ENCODE assay signal across 28 cellular contexts in genomic region chr7:90654718-90655427, GRCh38. TPM values are rescaled to one million over a fixed set of nuclear protein-coding genes. Genes with fewer than 3 reads are reported as not detected.
DNase-seq lines count a peak whose midpoint lies in the region; ATAC-seq, FAIRE-seq and TF ChIP-seq lines count a peak whose summit lies in the region.
"Had no signal": no experiment of that assay in that cellular context is flagged by ENCODE, and none has a peak within 500 bp of the region (broad histone marks: within the 10 kb centered on the region; RNA-seq: fewer than 3 reads in every experiment).

No MANE protein-coding gene starts in this region.

- H3K4me1 ChIP-seq in ACC112 (ENCODE audit: control insufficient read depth, insufficient read depth, low read length, unreplicated experiment) = peaks cover 19% of the 10 kb centered on the region
- peaks cover 11% of the 10 kb centered on the region for H3K4me1 ChIP-seq in astrocyte (ENCODE audit: insufficient read depth, low read length)
- peaks cover 9 to 15% of the 10 kb centered on the region in 2 experiments for H3K4me1 ChIP-seq in neutrophil (ENCODE audit: control insufficient read depth in 1 of 2, insufficient read depth in 1 of 2, low read depth in 1 of 2, low read length in 1 of 2)
- H3K4me1 ChIP-seq in esophagus squamous epithelium = no peaks in the 10 kb centered on the region
- H3K4me1 ChIP-seq: upper lobe of right lung had no signal

- POLR2A ChIA-PET in activated CD4-positive, alpha-beta memory T cell treated with anti-CD3 and anti-CD28 coated beads for 36 hours (lab: Charles Lee) = no interaction called here

- intact Hi-C loops in activated CD4-positive, alpha-beta memory T cell treated with anti-CD3 and anti-CD28 coated beads for 36 hours (cut with micrococcal nuclease) = no loop called here
- intact Hi-C loops in esophagus squamous epithelium (cut with DNase I) = no loop called here

- peaks cover 9% of the 10 kb centered on the region for H4K20me1 ChIP-seq in astrocyte (ENCODE audit: insufficient read depth, low read length)

- H3K79me2 ChIP-seq in ACC112 (ENCODE audit: control insufficient read depth, insufficient read depth, low read length, unreplicated experiment) (peaks cover 78% of the 10 kb centered on the region), astrocyte (ENCODE audit: insufficient read depth, low read length) (peaks cover 74% of the 10 kb centered on the region)

- H3K4me2 ChIP-seq in astrocyte (ENCODE audit: low read length) = peak overlapping the region; percentile 76

- H3K4me3 Mint-ChIP-seq in astrocyte (ENCODE audit: unreplicated experiment) = no peak overlapping the region
- no peak overlapping the region for H3K4me3 Mint-ChIP-seq in activated CD4-positive, alpha-beta memory T cell treated with anti-CD3 and anti-CD28 coated beads for 36 hours
- H3K4me3 Mint-ChIP-seq: CD8-positive, alpha-beta T cell; natural killer cell had no signal

- H3K36me3 ChIP-seq in ACC112 (ENCODE audit: insufficient read depth, low read length) (0 out of 2 replicates have a peak, but pooled peaks cover 3% of the 10 kb centered on the region), astrocyte (ENCODE audit: insufficient read depth, low read length) (no peaks in the 10 kb centered on the region), neutrophil (no peaks in the 10 kb centered on the region), esophagus squamous epithelium (no peaks in the 10 kb centered on the region)
- H3K36me3 ChIP-seq: heart left ventricle, upper lobe of right lung had no signal

- no peak overlapping the region for H2AFZ ChIP-seq in ACC112 (ENCODE audit: low read length, unreplicated experiment)
- no peak overlapping the region for H2AFZ ChIP-seq in astrocyte (ENCODE audit: low read depth, low read length)

- H3K27me3 ChIP-seq in ACC112 (ENCODE audit: insufficient read depth, low read length) = no peaks in the 10 kb centered on the region
- H3K27me3 ChIP-seq in astrocyte (ENCODE audit: insufficient read depth, low read length) = no peaks in the 10 kb centered on the region
- no peaks in the 10 kb centered on the region for H3K27me3 ChIP-seq in neutrophil
- H3K27me3 ChIP-seq in esophagus squamous epithelium = no peaks in the 10 kb centered on the region
- H3K27me3 ChIP-seq: heart left ventricle, upper lobe of right lung had no signal

- H3K9me3 Mint-ChIP-seq in astrocyte (ENCODE audit: unreplicated experiment) = peaks cover 2% of the 10 kb centered on the region
- H3K9me3 Mint-ChIP-seq in activated CD4-positive, alpha-beta memory T cell treated with anti-CD3 and anti-CD28 coated beads for 36 hours = peaks cover 2% of the 10 kb centered on the region
- H3K9me3 Mint-ChIP-seq: CD8-positive, alpha-beta T cell had no signal

- H3K27ac ChIP-seq in ACC112 (ENCODE audit: low read depth, low read length) (peak overlapping the region; percentile 82), astrocyte (ENCODE audit: low read depth, low read length) (peak overlapping the region; percentile 55), neutrophil (peak overlapping the region; percentile 64), esophagus squamous epithelium (no peak overlapping the region)
- H3K27ac ChIP-seq: coronary artery, heart left ventricle, upper lobe of right lung, VCaP had no signal

- DNase-seq in astrocyte (ENCODE audit: low read depth) (no peak), NCI-H2171 treated with DMSO at 0.1 percent for 48 hours (lab: John Stamatoyannopoulos, UW) (no peak), esophagus squamous epithelium (lab: John Stamatoyannopoulos, UW) (no peak), NCI-H128 (lab: John Stamatoyannopoulos, UW; ENCODE audit: unreplicated experiment) (no peak)
- DNase-seq in activated CD4-positive, alpha-beta memory T cell treated with anti-CD3 and anti-CD28 coated beads for 36 hours = no peak
- DNase-seq: activated CD4-positive, alpha-beta T cell treated with anti-CD3 and anti-CD28 coated beads for 48 hours; activated effector memory CD4-positive, alpha-beta T cell treated with Interleukin-2 at 50 U/mL for 16 hours; CD8-positive, alpha-beta T cell; effector memory CD4-positive, alpha-beta T cell; erythroblast; heart left ventricle; kidney; natural killer cell; NCI-H146; NCI-H446; NCI-H748 treated with DMSO at 0.1 percent for 48 hours; occipital lobe; SIG-M5; stimulated activated naive CD4-positive, alpha-beta T cell; T1000; upper lobe of right lung had no signal

- no peaks in the 10 kb centered on the region for H3K27me3 Mint-ChIP-seq in astrocyte (ENCODE audit: low read depth, unreplicated experiment)
- no peaks in the 10 kb centered on the region for H3K27me3 Mint-ChIP-seq in activated CD4-positive, alpha-beta memory T cell treated with anti-CD3 and anti-CD28 coated beads for 36 hours

- peaks cover 3% of the 10 kb centered on the region for H3K4me1 Mint-ChIP-seq in astrocyte (ENCODE audit: low read depth, unreplicated experiment)
- H3K4me1 Mint-ChIP-seq in activated CD4-positive, alpha-beta memory T cell treated with anti-CD3 and anti-CD28 coated beads for 36 hours (ENCODE audit: low read depth) = no peaks in the 10 kb centered on the region
- H3K4me1 Mint-ChIP-seq: natural killer cell had no signal

- WGBS in esophagus squamous epithelium, 2 donors = 87 to 96% methylated on average over 4 of the region's 4 CpGs

- H3K9ac ChIP-seq in astrocyte (ENCODE audit: low read length) = no peak overlapping the region

- CTCF ChIA-PET in activated CD4-positive, alpha-beta memory T cell treated with anti-CD3 and anti-CD28 coated beads for 36 hours (lab: Charles Lee) = no interaction called here

- H3K4me3 ChIP-seq in ACC112 (ENCODE audit: low read depth, low read length) = 0 out of 2 replicates have a peak overlapping the region, but pooled peaks have one; percentile 3
- H3K4me3 ChIP-seq in astrocyte (ENCODE audit: insufficient read depth, low read depth, low read length) = no peak overlapping the region
- H3K4me3 ChIP-seq in neutrophil (ENCODE audit: low read depth in 1 of 2, low read length in 1 of 2) = no peak overlapping the region
- no peak overlapping the region for H3K4me3 ChIP-seq in esophagus squamous epithelium
- H3K4me3 ChIP-seq: coronary artery, heart left ventricle, upper lobe of right lung had no signal

- H3K36me3 Mint-ChIP-seq in astrocyte (ENCODE audit: low read depth, unreplicated experiment) = no peaks in the 10 kb centered on the region
- H3K36me3 Mint-ChIP-seq in activated CD4-positive, alpha-beta memory T cell treated with anti-CD3 and anti-CD28 coated beads for 36 hours = no peaks in the 10 kb centered on the region
- H3K36me3 Mint-ChIP-seq: activated naive CD4-positive, alpha-beta T cell treated with anti-CD3 and anti-CD28 coated beads, Interleukin-2, amount 50 U/mL, for 72 hours; CD8-positive, alpha-beta T cell; natural killer cell had no signal

- H3K27ac Mint-ChIP-seq in astrocyte (ENCODE audit: unreplicated experiment) = no peak overlapping the region
- no peak overlapping the region for H3K27ac Mint-ChIP-seq in activated CD4-positive, alpha-beta memory T cell treated with anti-CD3 and anti-CD28 coated beads for 36 hours
- H3K27ac Mint-ChIP-seq: activated naive CD4-positive, alpha-beta T cell treated with anti-CD3 and anti-CD28 coated beads, Interleukin-2, amount 50 U/mL, for 72 hours; CD8-positive, alpha-beta T cell; natural killer cell had no signal

- FAIRE-seq in astrocyte (lab: Jason Lieb, UNC) = no peak
- FAIRE-seq: bronchial epithelial cell, kidney had no signal

- TF ChIP-seq CTCF in astrocyte (IDR thresholded peaks at IDR 0.05; ENCODE audit: insufficient read depth, low read depth, low read length) (no peak), neutrophil (IDR thresholded peaks at IDR 0.05) (no peak), esophagus squamous epithelium (IDR thresholded peaks at IDR 0.05) (no peak)

- no peak for TF ChIP-seq POLR2A in esophagus squamous epithelium (IDR thresholded peaks at IDR 0.05)

- peak; percentile 44 for ATAC-seq in HG02759 (IDR thresholded peaks at IDR 0.05; ENCODE audit: unreplicated experiment)
- ATAC-seq: activated naive CD4-positive, alpha-beta T cell treated with anti-CD3 and anti-CD28 coated beads, Interleukin-2, amount 50 U/mL, for 72 hours; CD8-positive, alpha-beta T cell; heart left ventricle; natural killer cell; upper lobe of right lung had no signal

- H3K9me3 ChIP-seq in astrocyte (ENCODE audit: insufficient read depth, low read depth, low read length) = no peaks in the 10 kb centered on the region
- no peaks in the 10 kb centered on the region for H3K9me3 ChIP-seq in neutrophil
- no peaks in the 10 kb centered on the region for H3K9me3 ChIP-seq in esophagus squamous epithelium
- H3K9me3 ChIP-seq: heart left ventricle, upper lobe of right lung had no signal

RNA-seq across cellular contexts. Expression of gene CDK14, which starts 58.8 kb away (rescaled TPM):
- 26.7 and 30.2 TPM in 2 replicates for total RNA-seq in astrocyte
- total RNA-seq in activated CD4-positive, alpha-beta memory T cell treated with anti-CD3 and anti-CD28 coated beads for 36 hours = not detected
- 1 to 10 TPM in 2 of 4 donors, under 1 TPM in 2; 0.38 to 3.6 (median 1.3) TPM for total RNA-seq in esophagus squamous epithelium

Comparison
In these comparisons a context has a peak if more than half of its experiments do, and no peak if none do; other contexts are left out.
1. H3K27ac ChIP-seq: peak in ACC112 (single experiment), astrocyte (single experiment) and neutrophil (single experiment); none in esophagus squamous epithelium (0 of 4).